ENCODE assay signal across 16 cellular contexts in genomic region chr11:122478986-122479385, GRCh38.
"Had no signal": no experiment of that assay in that cellular context is flagged by ENCODE, and none has a peak within 500 bp of the region (broad histone marks: within the 10 kb centered on the region; RNA-seq: fewer than 3 reads in every experiment).

No MANE protein-coding gene starts in this region.

- H3K27ac Mint-ChIP-seq: activated CD4-positive, alpha-beta memory T cell treated with anti-CD3 and anti-CD28 coated beads for 36 hours; activated CD4-positive, alpha-beta T cell treated with anti-CD3 and anti-CD28 coated beads for 36 hours; activated CD8-positive, alpha-beta memory T cell treated with anti-CD3 and anti-CD28 coated beads, Interleukin-2, amount 10 ng/mL, durations not matched to agents 7 days and 5 days; activated naive CD4-positive, alpha-beta T cell treated with anti-CD3 and anti-CD28 coated beads, Interleukin-2, amount 10 ng/mL, durations not matched to agents 7 days and 5 days; activated T-cell treated with anti-CD3 and anti-CD28 coated beads, Interleukin-2, amount 50 U/mL, for 24 hours; memory B cell; naive thymus-derived CD8-positive, alpha-beta T cell; stimulated activated naive CD8-positive, alpha-beta T cell treated with anti-CD3 and anti-CD28 coated beads, Interleukin-15, Interleukin-2, amounts not matched to agents 100 ng/mL and 50 ng/mL, for 24 hours; type B pancreatic cell had no signal

- DNase-seq: activated CD4-positive, alpha-beta memory T cell treated with anti-CD3 and anti-CD28 coated beads for 36 hours; activated CD4-positive, alpha-beta T cell treated with anti-CD3 and anti-CD28 coated beads for 36 hours; activated CD8-positive, alpha-beta memory T cell treated with anti-CD3 and anti-CD28 coated beads, Interleukin-2, amount 10 ng/mL, durations not matched to agents 7 days and 5 days; activated naive CD4-positive, alpha-beta T cell treated with anti-CD3 and anti-CD28 coated beads, Interleukin-2, amount 10 ng/mL, durations not matched to agents 7 days and 5 days; activated T-cell treated with anti-CD3 and anti-CD28 coated beads, Interleukin-2, amount 50 U/mL, for 24 hours; dorsolateral prefrontal cortex; foreskin keratinocyte; left ventricle myocardium inferior; naive thymus-derived CD8-positive, alpha-beta T cell; pancreas; sigmoid colon; spleen; WERI-Rb-1 had no signal

- H3K36me3 Mint-ChIP-seq: activated CD4-positive, alpha-beta memory T cell treated with anti-CD3 and anti-CD28 coated beads for 36 hours; activated CD8-positive, alpha-beta memory T cell treated with anti-CD3 and anti-CD28 coated beads, Interleukin-2, amount 10 ng/mL, durations not matched to agents 7 days and 5 days; activated naive CD4-positive, alpha-beta T cell treated with anti-CD3 and anti-CD28 coated beads, Interleukin-2, amount 10 ng/mL, durations not matched to agents 7 days and 5 days; memory B cell; type B pancreatic cell had no signal

- H3K4me1 Mint-ChIP-seq: activated CD4-positive, alpha-beta T cell treated with anti-CD3 and anti-CD28 coated beads for 36 hours; activated CD8-positive, alpha-beta memory T cell treated with anti-CD3 and anti-CD28 coated beads, Interleukin-2, amount 10 ng/mL, durations not matched to agents 7 days and 5 days; activated naive CD4-positive, alpha-beta T cell treated with anti-CD3 and anti-CD28 coated beads, Interleukin-2, amount 10 ng/mL, durations not matched to agents 7 days and 5 days; memory B cell; naive thymus-derived CD8-positive, alpha-beta T cell had no signal

- H3K27me3 Mint-ChIP-seq: activated naive CD4-positive, alpha-beta T cell treated with anti-CD3 and anti-CD28 coated beads, Interleukin-2, amount 10 ng/mL, durations not matched to agents 7 days and 5 days; type B pancreatic cell had no signal

- H3K4me3 Mint-ChIP-seq: activated CD4-positive, alpha-beta memory T cell treated with anti-CD3 and anti-CD28 coated beads for 36 hours; activated CD4-positive, alpha-beta T cell treated with anti-CD3 and anti-CD28 coated beads for 36 hours; activated CD8-positive, alpha-beta memory T cell treated with anti-CD3 and anti-CD28 coated beads, Interleukin-2, amount 10 ng/mL, durations not matched to agents 7 days and 5 days; activated naive CD4-positive, alpha-beta T cell treated with anti-CD3 and anti-CD28 coated beads, Interleukin-2, amount 10 ng/mL, durations not matched to agents 7 days and 5 days; activated T-cell treated with anti-CD3 and anti-CD28 coated beads, Interleukin-2, amount 50 U/mL, for 24 hours; memory B cell; naive thymus-derived CD8-positive, alpha-beta T cell; stimulated activated naive CD8-positive, alpha-beta T cell treated with anti-CD3 and anti-CD28 coated beads, Interleukin-15, Interleukin-2, amounts not matched to agents 100 ng/mL and 50 ng/mL, for 24 hours; type B pancreatic cell had no signal

- ATAC-seq: activated CD4-positive, alpha-beta T cell treated with anti-CD3 and anti-CD28 coated beads for 36 hours; activated CD8-positive, alpha-beta memory T cell treated with anti-CD3 and anti-CD28 coated beads, Interleukin-2, amount 10 ng/mL, durations not matched to agents 7 days and 5 days; foreskin keratinocyte; naive thymus-derived CD8-positive, alpha-beta T cell; pancreas had no signal
